Comparison of ENCODE assay signal across 8 cellular contexts in the genomic region with DNA sequence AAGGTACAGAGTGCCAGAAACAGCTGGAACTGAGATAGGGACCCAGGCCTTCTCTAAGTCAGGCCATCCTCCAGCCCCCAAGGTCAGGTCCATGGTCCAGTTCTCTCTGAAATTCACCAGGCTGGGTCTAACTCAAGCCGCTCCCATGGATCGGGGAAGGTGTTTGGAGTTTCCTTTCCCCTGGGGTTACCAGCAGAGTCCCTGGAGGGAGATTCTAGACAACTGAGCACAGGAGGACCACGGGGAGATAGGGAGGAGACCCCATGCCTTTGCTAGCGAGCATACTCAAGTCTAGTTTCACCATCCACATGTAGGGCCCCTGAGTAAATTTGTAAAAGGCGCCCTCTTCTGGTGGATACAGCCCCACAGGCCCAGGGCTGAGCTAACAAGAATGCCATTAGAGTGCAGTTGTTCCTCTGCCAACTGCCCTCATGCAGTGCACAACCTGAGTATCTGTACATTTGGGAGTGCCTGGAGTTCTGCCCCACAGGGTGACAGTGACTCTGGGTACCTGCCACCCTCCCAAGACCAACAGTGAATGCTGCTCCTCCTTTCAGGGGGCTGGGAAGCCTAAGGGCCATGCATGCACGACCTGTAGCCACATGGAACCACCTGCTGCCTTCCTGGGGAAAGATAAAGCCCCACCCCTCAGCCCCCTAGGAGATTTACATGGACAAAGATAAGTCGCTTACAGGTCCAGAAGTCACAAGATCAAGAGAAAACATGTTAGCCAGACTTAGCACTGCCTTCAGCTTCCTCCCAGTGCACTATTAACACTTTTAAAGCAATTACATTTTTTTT.
DNase-seq lines count a peak whose midpoint lies in the region; ATAC-seq and TF ChIP-seq lines count a peak whose summit lies in the region.

No MANE protein-coding gene starts in this region.

- peak; percentile 49 for ATAC-seq in HG03342 (IDR thresholded peaks at IDR 0.05; ENCODE audit: unreplicated experiment)
- no peak for ATAC-seq in HG03095 (IDR thresholded peaks at IDR 0.05; ENCODE audit: unreplicated experiment)

- H3K36me3 ChIP-seq in Peyer's patch, result no peaks in the 10 kb centered on the region

- peak; percentile 42 to 74 (median 68) for TF ChIP-seq CTCF in Peyer's patch (IDR thresholded peaks at IDR 0.05)

- H3K27me3 ChIP-seq in Peyer's patch, result no peaks in the 10 kb centered on the region

- peaks cover 0 to 7% (median 0%) of the 10 kb centered on the region in 4 donors for H3K4me1 ChIP-seq in Peyer's patch

- H3K9me3 ChIP-seq in Peyer's patch, result no peaks in the 10 kb centered on the region

- DNase-seq in NCI-H2081 (lab: John Stamatoyannopoulos, UW) (peak; percentile 48), NCI-H2081 treated with DMSO at 0.1 percent for 48 hours (lab: John Stamatoyannopoulos, UW) (no peak), Peyer's patch (peak; percentile 62 to 85 (median 68)), globus pallidus (ENCODE audit: low spot score) (peak; percentile 81), posterior cingulate gyrus (peak in 7 of 10 donors; percentile 59 to 96 (median 72))
- DNase-seq in activated naive CD4-positive, alpha-beta T cell (lab: John Stamatoyannopoulos, UW), result peak in 3 of 4 experiments; percentile 29 to 36 (median 33)

- intact Hi-C loops in posterior cingulate gyrus (cut with DNase I), result loop anchor here (5.0 to 10.0 kb wide), 2 partner anchors 49 to 117 kb away; no protein-coding TSS in a partner anchor

- no peak for TF ChIP-seq POLR2A in Peyer's patch (IDR thresholded peaks at IDR 0.05)

- no peak overlapping the region for H3K27ac ChIP-seq in Peyer's patch

- H3K4me3 ChIP-seq in Peyer's patch, result no peak overlapping the region
